In genomic region chr9:19102631-19103345, GRCh38 we compare ENCODE assay signal across 1 cellular context.
A peak's percentile ranks its signal among the peaks of the same experiment; 100 is the strongest.
TF ChIP-seq lines count a peak whose summit lies in the region.

TSS of gene HAUS6 (minus strand) at chr9:19102904. CDS start at chr9:19102651, 253 bp downstream.

TF ChIP-seq in HepG2, 621 proteins besides CTCF, POLR2A, EP300 and RAD21 (continued from another document and continues in another):
- no peak for TF ChIP-seq ZNF281 (CRISPR knock-in tag; IDR thresholded peaks at IDR 0.05; ENCODE audit: borderline replicate concordance)
- TF ChIP-seq ZNF687 (CRISPR knock-in tag; IDR thresholded peaks at IDR 0.05): peak; percentile 95
- peak; percentile 49; the same call in 1 of the 2 replicates for TF ChIP-seq FOXJ3 (CRISPR knock-in tag; IDR thresholded peaks at IDR 0.05; ENCODE audit: borderline replicate concordance)
- no peak for TF ChIP-seq MLX (CRISPR knock-in tag; IDR thresholded peaks at IDR 0.05)
- TF ChIP-seq WIZ (CRISPR knock-in tag; IDR thresholded peaks at IDR 0.05): no peak
- TF ChIP-seq TARDBP (CRISPR knock-in tag; IDR thresholded peaks at IDR 0.05): peak; percentile 67
- peak; percentile 20 for TF ChIP-seq XRCC5 (optimal IDR thresholded peaks at IDR 0.05; ENCODE audit: low read length)
- TF ChIP-seq HOXA3 (CRISPR knock-in tag; IDR thresholded peaks at IDR 0.05): peak; percentile 79
- peak; percentile 83; the same call in 1 of the 2 replicates for TF ChIP-seq ZFX (CRISPR knock-in tag; IDR thresholded peaks at IDR 0.05; ENCODE audit: low read depth)
- TF ChIP-seq ZNF30 (CRISPR knock-in tag; IDR thresholded peaks at IDR 0.05): no peak
- TF ChIP-seq CENPBD1 (CRISPR knock-in tag; IDR thresholded peaks at IDR 0.05; ENCODE audit: borderline replicate concordance, low read depth): no peak
- no peak for TF ChIP-seq CENPT (CRISPR knock-in tag; IDR thresholded peaks at IDR 0.05; ENCODE audit: low read depth)
- TF ChIP-seq ZMAT3 (CRISPR knock-in tag; conservative IDR thresholded peaks at IDR 0.05): no peak
- TF ChIP-seq ZHX2 (IDR thresholded peaks at IDR 0.05; ENCODE audit: low read depth): peak; percentile 48; the same call in 1 of the 2 replicates
- 0 out of 2 replicates have a peak, but pooled peaks have one; percentile 49 for TF ChIP-seq ZHX2 (CRISPR knock-in tag; IDR thresholded peaks at IDR 0.05; ENCODE audit: borderline replicate concordance)
- TF ChIP-seq KDM2A (CRISPR knock-in tag; IDR thresholded peaks at IDR 0.05; ENCODE audit: borderline replicate concordance, low read depth): no peak
- no peak for TF ChIP-seq RAD51 (IDR thresholded peaks at IDR 0.05; ENCODE audit: borderline replicate concordance)
- TF ChIP-seq ZNF414 (CRISPR knock-in tag; IDR thresholded peaks at IDR 0.05): peak; percentile 23; the same call in 1 of the 2 replicates
- TF ChIP-seq DRAP1 (CRISPR knock-in tag; IDR thresholded peaks at IDR 0.05): peak; percentile 77
- TF ChIP-seq MXD1 (CRISPR knock-in tag; IDR thresholded peaks at IDR 0.05): peak; percentile 61; the same call in 1 of the 2 replicates
- TF ChIP-seq FOXA3 (CRISPR knock-in tag; IDR thresholded peaks at IDR 0.05): peak; percentile 57; the same call in 1 of the 2 replicates
- TF ChIP-seq ATAD3A (CRISPR knock-in tag; IDR thresholded peaks at IDR 0.05): no peak
- no peak for TF ChIP-seq HIC2 (CRISPR knock-in tag; IDR thresholded peaks at IDR 0.05; ENCODE audit: low read depth)
- peak; percentile 90 for TF ChIP-seq CREB1 (IDR thresholded peaks at IDR 0.05)
- TF ChIP-seq CREB1 (CRISPR knock-in tag; IDR thresholded peaks at IDR 0.05): peak; percentile 71
- TF ChIP-seq ELF1 (CRISPR knock-in tag; IDR thresholded peaks at IDR 0.05): peak; percentile 91
- peak; percentile 31; the same call in 1 of the 2 replicates for TF ChIP-seq SKIL (CRISPR knock-in tag; IDR thresholded peaks at IDR 0.05; ENCODE audit: borderline replicate concordance)
- no peak for TF ChIP-seq ZNF207 (IDR thresholded peaks at IDR 0.05; ENCODE audit: borderline replicate concordance)
- TF ChIP-seq ZNF280D (CRISPR knock-in tag; IDR thresholded peaks at IDR 0.05): peak; percentile 64; the same call in 1 of the 2 replicates
